20 cellular contexts compared by ENCODE assay signal in genomic region chr22:21972806-21973205, GRCh38.
"Had no signal": no experiment of that assay in that cellular context is flagged by ENCODE, and none has a peak within 500 bp of the region (broad histone marks: within the 10 kb centered on the region; RNA-seq: fewer than 3 reads in every experiment).

No MANE protein-coding gene starts in this region.

- H3K4me1 Mint-ChIP-seq: endodermal cell, mesothelial cell of epicardium had no signal

- H3K9me3 Mint-ChIP-seq: dendritic cell treated with granulocyte-macrophage colony-stimulating factor and Interleukin-4, amounts not matched to agents 40 ng/mL and 50 ng/mL, for 4 days; effector memory CD8-positive, alpha-beta T cell; endodermal cell; mesothelial cell of epicardium; naive B cell had no signal

- H3K27ac Mint-ChIP-seq: dendritic cell treated with granulocyte-macrophage colony-stimulating factor and Interleukin-4, amounts not matched to agents 40 ng/mL and 50 ng/mL, for 4 days; effector memory CD8-positive, alpha-beta T cell; endodermal cell; mesothelial cell of epicardium had no signal

- H3K4me3 Mint-ChIP-seq: dendritic cell treated with granulocyte-macrophage colony-stimulating factor and Interleukin-4, amounts not matched to agents 40 ng/mL and 50 ng/mL, for 4 days; effector memory CD8-positive, alpha-beta T cell; endodermal cell; mesothelial cell of epicardium; naive B cell had no signal

- H3K9me3 ChIP-seq: colonic mucosa, esophagus muscularis mucosa, gastroesophageal sphincter, heart left ventricle, left lung, lower lobe of right lung, mucosa of descending colon had no signal

- H3K4me3 ChIP-seq: colonic mucosa, esophagus muscularis mucosa, gastroesophageal sphincter, heart left ventricle, hepatocyte, left lung, lower lobe of right lung, mucosa of descending colon had no signal

- H3K4me2 ChIP-seq: hepatocyte had no signal

- H3K27me3 Mint-ChIP-seq: dendritic cell treated with granulocyte-macrophage colony-stimulating factor and Interleukin-4, amounts not matched to agents 40 ng/mL and 50 ng/mL, for 4 days; effector memory CD8-positive, alpha-beta T cell; naive B cell had no signal

- H3K4me1 ChIP-seq: colonic mucosa, esophagus muscularis mucosa, foreskin keratinocyte, gastroesophageal sphincter, heart left ventricle, left lung, lower lobe of right lung had no signal

- FAIRE-seq: endometrium, frontal cortex, islet of Langerhans, keratinocyte had no signal

- ATAC-seq: gastroesophageal sphincter had no signal

- H3K27me3 ChIP-seq: colonic mucosa, esophagus muscularis mucosa, foreskin keratinocyte, gastroesophageal sphincter, heart left ventricle, hepatocyte, left lung had no signal

- H3K27ac ChIP-seq: colonic mucosa, esophagus muscularis mucosa, foreskin keratinocyte, gastroesophageal sphincter, heart left ventricle, hepatocyte, left lung, lower lobe of right lung had no signal

- H2AFZ ChIP-seq: hepatocyte had no signal

- DNase-seq: cortex of kidney, foreskin keratinocyte, left cardiac atrium, left lung, lower lobe of right lung had no signal
